ENCODE assay signal across 14 cellular contexts in genomic region chr15:101063891-101064794, GRCh38.
DNase-seq lines count a peak whose midpoint lies in the region; ATAC-seq and TF ChIP-seq lines count a peak whose summit lies in the region.
"Had no signal": no experiment of that assay in that cellular context is flagged by ENCODE, and none has a peak within 500 bp of the region (broad histone marks: within the 10 kb centered on the region; RNA-seq: fewer than 3 reads in every experiment).

No MANE protein-coding gene starts in this region.

- H3K27me3 ChIP-seq in SJCRH30 = no peaks in the 10 kb centered on the region

- H3K4me3 ChIP-seq in SJCRH30 (no peak overlapping the region), fibroblast of pulmonary artery (replicated peaks; ENCODE audit: low read depth, low read length) (no peak overlapping the region)

- H3K4me3 Mint-ChIP-seq in immature natural killer cell = no peak overlapping the region
- H3K4me3 Mint-ChIP-seq: CD4-positive, CD25-positive, alpha-beta regulatory T cell; effector memory CD8-positive, alpha-beta T cell had no signal

- peaks cover 3% of the 10 kb centered on the region; the same call in 1 of the 2 replicates for H3K36me3 ChIP-seq in SJCRH30

- H3K4me1 Mint-ChIP-seq in immature natural killer cell = no peaks in the 10 kb centered on the region
- H3K4me1 Mint-ChIP-seq: CD4-positive, CD25-positive, alpha-beta regulatory T cell had no signal

- H3K4me1 ChIP-seq in SJCRH30 = peaks cover 12% of the 10 kb centered on the region

- H3K9me3 ChIP-seq in SJCRH30 (replicated peaks) = no peaks in the 10 kb centered on the region

- H3K27ac ChIP-seq in SJCRH30 = no peak overlapping the region
- H3K27ac ChIP-seq in temporal lobe (ENCODE audit: low read depth, low read length) = peak overlapping the region; percentile 7

- H3K27me3 Mint-ChIP-seq in immature natural killer cell (ENCODE audit: low read depth in 3 of 3) = peaks cover 0 to 4% (median 0%) of the 10 kb centered on the region in 3 donors

- H3K36me3 Mint-ChIP-seq in immature natural killer cell = no peaks in the 10 kb centered on the region
- H3K36me3 Mint-ChIP-seq: CD4-positive, CD25-positive, alpha-beta regulatory T cell had no signal

- DNase-seq in SJCRH30 (peak; percentile 35 to 50), fibroblast of pulmonary artery (ENCODE audit: low read depth) (peak; percentile 29), midbrain (lab: John Stamatoyannopoulos, UW) (peak; percentile 54), immature natural killer cell (no peak), NCI-H1105 (lab: John Stamatoyannopoulos, UW) (no peak), activated T-cell treated with anti-CD3 and anti-CD28 coated beads for 4 hours (no peak)
- DNase-seq: activated CD4-positive, alpha-beta T cell treated with anti-CD3 and anti-CD28 coated beads, Interleukin-2, amount 50 U/mL, for 48 hours; activated naive CD4-positive, alpha-beta T cell treated with anti-CD3 and anti-CD28 coated beads, Interleukin-2, amount 50 U/mL, for 16 hours; CD4-positive, CD25-positive, alpha-beta regulatory T cell; effector memory CD8-positive, alpha-beta T cell; mammary epithelial cell; NCI-H1417 had no signal

- H3K27ac Mint-ChIP-seq in immature natural killer cell = no peak overlapping the region
- H3K27ac Mint-ChIP-seq: effector memory CD8-positive, alpha-beta T cell had no signal

- no peak for ATAC-seq in GM19023 (IDR thresholded peaks at IDR 0.05; ENCODE audit: unreplicated experiment)
- ATAC-seq: effector memory CD8-positive, alpha-beta T cell had no signal

- no peak for TF ChIP-seq CTCF in fibroblast of pulmonary artery (IDR thresholded peaks at IDR 0.05; ENCODE audit: low read length, missing control alignments)

- H3K9me3 Mint-ChIP-seq in immature natural killer cell = no peaks in the 10 kb centered on the region
- H3K9me3 Mint-ChIP-seq: CD4-positive, CD25-positive, alpha-beta regulatory T cell; effector memory CD8-positive, alpha-beta T cell had no signal

Comparison
In these comparisons a context has a peak if more than half of its experiments do, and no peak if none do; other contexts are left out.
1. DNase-seq: peak in SJCRH30 (2 of 2), fibroblast of pulmonary artery (single experiment) and midbrain (single experiment); none in immature natural killer cell (0 of 3), NCI-H1105 (single experiment) and activated T-cell treated with anti-CD3 and anti-CD28 coated beads for 4 hours (single experiment).